ENCODE assay signal across 15 cellular contexts in the genomic region with DNA sequence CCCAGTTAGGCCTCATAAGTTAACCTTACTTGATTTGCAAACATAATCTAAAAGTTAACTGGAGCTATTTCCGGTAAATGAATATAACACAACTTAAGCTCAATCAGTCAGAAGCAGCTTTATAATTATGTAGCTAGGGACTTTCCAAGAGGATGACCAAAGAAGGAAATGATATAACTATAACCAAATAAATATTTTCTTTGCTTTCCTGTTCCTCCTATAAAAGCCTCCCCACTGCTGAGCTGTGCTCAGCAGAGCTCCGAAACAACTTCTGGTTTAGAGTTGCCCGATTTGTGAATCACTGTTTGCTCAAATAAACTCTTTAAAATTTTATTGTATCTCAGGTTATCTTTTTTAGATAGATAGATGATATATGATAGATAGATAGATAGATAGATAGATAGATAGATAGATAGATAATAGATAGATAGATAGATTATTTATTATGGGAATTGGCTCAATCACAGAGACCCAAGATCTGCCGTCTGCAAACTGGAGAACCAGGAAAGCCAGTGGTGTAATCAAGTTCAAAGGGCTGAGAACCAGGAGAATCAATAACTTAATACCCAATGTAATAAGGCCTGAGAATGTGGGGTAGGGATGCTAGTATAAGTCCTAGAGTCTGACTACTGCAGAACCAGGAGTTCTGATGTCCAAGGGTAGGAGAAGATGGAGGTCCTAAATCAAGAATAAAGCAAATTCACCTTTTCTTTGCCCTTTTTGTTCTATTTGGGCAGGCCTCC. TPM values are rescaled to one million over a fixed set of nuclear protein-coding genes. Genes with fewer than 3 reads are reported as not detected.
DNase-seq lines count a peak whose midpoint lies in the region; ATAC-seq and TF ChIP-seq lines count a peak whose summit lies in the region.
"Had no signal": no experiment of that assay in that cellular context is flagged by ENCODE, and none has a peak within 500 bp of the region (broad histone marks: within the 10 kb centered on the region; RNA-seq: fewer than 3 reads in every experiment).

No MANE protein-coding gene starts in this region.

- H3K4me1 ChIP-seq in A673 (ENCODE audit: insufficient read depth, low read length, poor library complexity, severe bottlenecking) = peaks cover 3% of the 10 kb centered on the region
- H3K4me1 ChIP-seq: BLaER1 treated with 17β-estradiol and CSF1 and Interleukin-3, amounts not matched to agents 10 nM and 100 nM had no signal

- no peak for TF ChIP-seq CTCF in A673 (conservative IDR thresholded peaks at IDR 0.05; ENCODE audit: low read depth, low read length)
- no peak for TF ChIP-seq CTCF in VCaP (conservative IDR thresholded peaks at IDR 0.05)

- no peaks in the 10 kb centered on the region for H3K36me3 ChIP-seq in A673 (ENCODE audit: insufficient read depth, low read length, poor library complexity, severe bottlenecking)

- H3K9me3 ChIP-seq in A673 (ENCODE audit: low read depth, low read length, poor library complexity, severe bottlenecking) = no peaks in the 10 kb centered on the region
- H3K9me3 ChIP-seq: BLaER1 treated with 17β-estradiol and CSF1 and Interleukin-3, amounts not matched to agents 10 nM and 100 nM had no signal

- CTCF ChIA-PET in A673 (lab: Charles Lee) = no interaction called here

- no peaks in the 10 kb centered on the region for H3K27me3 ChIP-seq in A673 (replicated peaks; ENCODE audit: insufficient read depth, low read depth, low read length, poor library complexity)
- H3K27me3 ChIP-seq: BLaER1 treated with 17β-estradiol and CSF1 and Interleukin-3, amounts not matched to agents 10 nM and 100 nM had no signal

- intact Hi-C loops in A673 (cut with micrococcal nuclease; ENCODE audit: unreplicated experiment) = no loop called here

- BruUV-seq in A673 (replicated peaks; lab: Mats Ljungman, UMichigan) = no TSS peak

- no peak overlapping the region for H3K4me3 ChIP-seq in A673 (ENCODE audit: low read depth, low read length, poor library complexity, severe bottlenecking)
- H3K4me3 ChIP-seq: BLaER1 treated with 17β-estradiol and CSF1 and Interleukin-3, amounts not matched to agents 10 nM and 100 nM had no signal

- peak overlapping the region; percentile 7 for H3K27ac ChIP-seq in A673 (ENCODE audit: low read depth, low read length, poor library complexity, severe bottlenecking)
- H3K27ac ChIP-seq in VCaP = peak overlapping the region; percentile 72
- H3K27ac ChIP-seq: BLaER1 treated with 17β-estradiol and CSF1 and Interleukin-3, amounts not matched to agents 10 nM and 100 nM had no signal

- ATAC-seq in HG03521 (IDR thresholded peaks at IDR 0.05; ENCODE audit: unreplicated experiment) = no peak

- POLR2A ChIA-PET in A673 (lab: Charles Lee; ENCODE audit: low non-redundant PET) = no interaction called here

- DNase-seq in A673 (ENCODE audit: low spot score) (no peak), dermis microvascular lymphatic vessel endothelial cell (ENCODE audit: low read depth in 2 of 2) (peak; percentile 20 to 46), lung microvascular endothelial cell (ENCODE audit: low read depth in 2 of 2) (peak; percentile 29 to 55), HuH-7.5 (ENCODE audit: low spot score) (no peak), NCI-H1092 treated with DMSO at 0.1 percent for 48 hours (lab: John Stamatoyannopoulos, UW) (no peak)
- DNase-seq: 8988T; CD8-positive, alpha-beta memory T cell; COR-L47; DMS 273 treated with DMSO at 0.1 percent for 48 hours; DMS53; H9; IMR-90 had no signal

RNA-seq across cellular contexts. Expression of a gene that starts 19.4 kb away (rescaled TPM):
- 19.7 and 20.7 TPM in 2 replicates for total RNA-seq in A673 (2021)
- 6.4 and 7.6 TPM in 2 replicates for total RNA-seq in dermis microvascular lymphatic vessel endothelial cell
- total RNA-seq in lung microvascular endothelial cell = 6.1 and 7.1 TPM in 2 replicates

Comparison
In these comparisons a context has a peak if more than half of its experiments do, and no peak if none do; other contexts are left out.
1. DNase-seq: peak in dermis microvascular lymphatic vessel endothelial cell (2 of 2) and lung microvascular endothelial cell (2 of 2); none in A673 (single experiment), HuH-7.5 (single experiment) and NCI-H1092 treated with DMSO at 0.1 percent for 48 hours (single experiment).